In the genomic region with DNA sequence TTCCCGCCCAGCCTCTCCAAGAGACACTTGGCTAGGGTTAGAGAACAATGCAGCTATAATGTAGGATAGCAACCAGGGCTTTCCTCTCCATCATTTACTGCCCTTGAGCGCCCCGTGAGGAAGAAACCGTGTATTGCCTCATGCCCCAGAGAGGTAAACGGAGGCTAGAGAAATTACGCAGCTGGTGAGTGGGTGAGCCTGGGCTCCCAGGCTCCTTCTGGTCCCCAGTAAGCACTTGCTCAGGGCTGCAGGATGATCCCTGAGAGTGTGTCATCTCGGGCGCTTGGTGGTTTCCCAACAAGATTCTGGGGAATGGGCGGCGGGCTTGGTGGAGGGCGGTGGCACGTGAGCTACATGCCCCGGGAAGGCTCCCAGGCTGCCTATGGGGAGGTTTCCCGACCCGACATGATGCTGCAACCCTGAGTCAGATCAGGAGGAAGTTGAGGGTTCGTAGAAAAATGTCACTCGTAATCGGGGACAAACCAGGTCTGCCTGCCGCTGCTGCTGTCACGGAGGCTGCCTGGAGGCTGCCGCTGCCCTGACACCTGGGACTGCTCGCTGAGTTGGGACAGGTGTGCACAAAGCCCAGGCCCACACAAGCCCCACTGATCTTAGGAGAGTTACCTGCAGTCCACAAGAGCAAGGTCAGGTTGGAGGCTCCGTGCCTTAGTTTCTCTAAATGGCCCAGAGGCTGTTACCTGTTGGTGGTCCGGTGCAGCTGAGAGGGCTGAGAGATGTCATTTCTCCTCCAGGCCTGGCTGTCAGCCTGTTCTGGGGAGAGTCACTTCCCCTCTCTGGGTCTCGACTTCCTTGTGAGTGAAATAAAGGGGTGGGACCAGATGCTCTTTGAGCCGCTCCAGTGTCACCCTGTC, we compare ENCODE assay signal across 1 cellular context.
TF ChIP-seq lines count a peak whose summit lies in the region.

A gene with protein sequence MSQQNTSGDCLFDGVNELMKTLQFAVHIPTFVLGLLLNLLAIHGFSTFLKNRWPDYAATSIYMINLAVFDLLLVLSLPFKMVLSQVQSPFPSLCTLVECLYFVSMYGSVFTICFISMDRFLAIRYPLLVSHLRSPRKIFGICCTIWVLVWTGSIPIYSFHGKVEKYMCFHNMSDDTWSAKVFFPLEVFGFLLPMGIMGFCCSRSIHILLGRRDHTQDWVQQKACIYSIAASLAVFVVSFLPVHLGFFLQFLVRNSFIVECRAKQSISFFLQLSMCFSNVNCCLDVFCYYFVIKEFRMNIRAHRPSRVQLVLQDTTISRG (minus strand): TSS at position 773 of the 872 bp plus-strand sequence. CDS start 14,280 bp downstream, outside the sequence.

TF ChIP-seq in WTC11, 78 proteins besides CTCF, POLR2A, EP300 and RAD21 (continued from another document):
- TF ChIP-seq SMAD4 (CRISPR knock-in tag; IDR thresholded peaks at IDR 0.05) (no peak), OVOL2 (CRISPR knock-in tag; IDR thresholded peaks at IDR 0.05; ENCODE audit: borderline replicate concordance) (no peak), FOXJ3 (CRISPR knock-in tag; IDR thresholded peaks at IDR 0.05; ENCODE audit: borderline replicate concordance) (no peak), NFE2L1 (CRISPR knock-in tag; IDR thresholded peaks at IDR 0.05) (no peak), ZNF671 (CRISPR knock-in tag; IDR thresholded peaks at IDR 0.05) (no peak)
- TF ChIP-seq, protein P1, sequence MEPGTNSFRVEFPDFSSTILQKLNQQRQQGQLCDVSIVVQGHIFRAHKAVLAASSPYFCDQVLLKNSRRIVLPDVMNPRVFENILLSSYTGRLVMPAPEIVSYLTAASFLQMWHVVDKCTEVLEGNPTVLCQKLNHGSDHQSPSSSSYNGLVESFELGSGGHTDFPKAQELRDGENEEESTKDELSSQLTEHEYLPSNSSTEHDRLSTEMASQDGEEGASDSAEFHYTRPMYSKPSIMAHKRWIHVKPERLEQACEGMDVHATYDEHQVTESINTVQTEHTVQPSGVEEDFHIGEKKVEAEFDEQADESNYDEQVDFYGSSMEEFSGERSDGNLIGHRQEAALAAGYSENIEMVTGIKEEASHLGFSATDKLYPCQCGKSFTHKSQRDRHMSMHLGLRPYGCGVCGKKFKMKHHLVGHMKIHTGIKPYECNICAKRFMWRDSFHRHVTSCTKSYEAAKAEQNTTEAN (CRISPR knock-in tag; IDR thresholded peaks at IDR 0.05), result no peak
- TF ChIP-seq, protein P2, sequence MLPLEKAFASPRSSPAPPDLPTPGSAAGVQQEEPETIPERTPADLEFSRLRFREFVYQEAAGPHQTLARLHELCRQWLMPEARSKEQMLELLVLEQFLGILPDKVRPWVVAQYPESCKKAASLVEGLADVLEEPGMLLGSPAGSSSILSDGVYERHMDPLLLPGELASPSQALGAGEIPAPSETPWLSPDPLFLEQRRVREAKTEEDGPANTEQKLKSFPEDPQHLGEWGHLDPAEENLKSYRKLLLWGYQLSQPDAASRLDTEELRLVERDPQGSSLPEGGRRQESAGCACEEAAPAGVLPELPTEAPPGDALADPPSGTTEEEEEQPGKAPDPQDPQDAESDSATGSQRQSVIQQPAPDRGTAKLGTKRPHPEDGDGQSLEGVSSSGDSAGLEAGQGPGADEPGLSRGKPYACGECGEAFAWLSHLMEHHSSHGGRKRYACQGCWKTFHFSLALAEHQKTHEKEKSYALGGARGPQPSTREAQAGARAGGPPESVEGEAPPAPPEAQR (CRISPR knock-in tag; IDR thresholded peaks at IDR 0.05), result no peak
- TF ChIP-seq, protein P3, sequence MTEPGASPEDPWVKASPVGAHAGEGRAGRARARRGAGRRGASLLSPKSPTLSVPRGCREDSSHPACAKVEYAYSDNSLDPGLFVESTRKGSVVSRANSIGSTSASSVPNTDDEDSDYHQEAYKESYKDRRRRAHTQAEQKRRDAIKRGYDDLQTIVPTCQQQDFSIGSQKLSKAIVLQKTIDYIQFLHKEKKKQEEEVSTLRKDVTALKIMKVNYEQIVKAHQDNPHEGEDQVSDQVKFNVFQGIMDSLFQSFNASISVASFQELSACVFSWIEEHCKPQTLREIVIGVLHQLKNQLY (CRISPR knock-in tag; IDR thresholded peaks at IDR 0.05), result no peak
